ENCODE assay signal across 30 cellular contexts in genomic region chr3:12584091-12584490, GRCh38. TPM values are rescaled to one million over a fixed set of nuclear protein-coding genes. Genes with fewer than 3 reads are reported as not detected.
DNase-seq lines count a peak whose midpoint lies in the region; ATAC-seq, FAIRE-seq and TF ChIP-seq lines count a peak whose summit lies in the region.
"Had no signal": no experiment of that assay in that cellular context is flagged by ENCODE, and none has a peak within 500 bp of the region (broad histone marks: within the 10 kb centered on the region; RNA-seq: fewer than 3 reads in every experiment).

No MANE protein-coding gene starts in this region.

- ATAC-seq in GM12878 (no peak), HG03175 (IDR thresholded peaks at IDR 0.05; ENCODE audit: unreplicated experiment) (no peak)
- ATAC-seq: gastroesophageal sphincter; left ventricle myocardium superior; natural killer cell treated with Interleukin-12 subunit alpha and Interleukin-12 subunit beta and Interleukin-15 and Interleukin-18, amount 100 ng/mL, for 72 hours had no signal

- no peaks in the 10 kb centered on the region for H3K9me3 Mint-ChIP-seq in T-helper 2 cell treated with Interferon-gamma antibody and Interleukin-4, amounts not matched to agents 5 μg/mL and 100 μg/mL, for 36 hours
- H3K9me3 Mint-ChIP-seq in Caco-2 (ENCODE audit: unreplicated experiment) (no peaks in the 10 kb centered on the region), neural crest cell (no peaks in the 10 kb centered on the region)
- H3K9me3 Mint-ChIP-seq: dendritic cell treated with granulocyte-macrophage colony-stimulating factor and Interleukin-4, amounts not matched to agents 40 ng/mL and 50 ng/mL, for 4 days; natural killer cell treated with Interleukin-12 subunit alpha and Interleukin-12 subunit beta and Interleukin-15 and Interleukin-18, amount 100 ng/mL, for 72 hours; stimulated activated naive CD8-positive, alpha-beta T cell treated with anti-CD3 and anti-CD28 coated beads, Interleukin-15, Interleukin-2, amounts not matched to agents 100 ng/mL and 50 ng/mL, for 24 hours; T-cell had no signal

- RAD21 ChIA-PET in GM12878 (lab: Charles Lee; ENCODE audit: unreplicated experiment) = interaction anchor here (0.7 kb wide), 1 partner anchor 64 kb away, joined by 4 read pairs; no protein-coding TSS in a partner anchor

- no peak; the same call in 1 of the 2 replicates for TF ChIP-seq POLR2A in GM12878 (IDR thresholded peaks at IDR 0.05; ENCODE audit: low read depth, low read length)

- intact Hi-C loops in Caco-2 (cut with micrococcal nuclease; ENCODE audit: unreplicated experiment) = no loop called here
- intact Hi-C loops in GM12878 (cut with micrococcal nuclease; ENCODE audit: unreplicated experiment) = no loop called here

- peak overlapping the region; percentile 26 for H3K27ac Mint-ChIP-seq in T-helper 2 cell treated with Interferon-gamma antibody and Interleukin-4, amounts not matched to agents 5 μg/mL and 100 μg/mL, for 36 hours
- H3K27ac Mint-ChIP-seq in Caco-2 (ENCODE audit: unreplicated experiment) = no peak overlapping the region
- H3K27ac Mint-ChIP-seq in neural crest cell (ENCODE audit: unreplicated experiment) = peak overlapping the region; percentile 86
- H3K27ac Mint-ChIP-seq: dendritic cell treated with granulocyte-macrophage colony-stimulating factor and Interleukin-4, amounts not matched to agents 40 ng/mL and 50 ng/mL, for 4 days; natural killer cell treated with Interleukin-12 subunit alpha and Interleukin-12 subunit beta and Interleukin-15 and Interleukin-18, amount 100 ng/mL, for 72 hours had no signal

- no peak overlapping the region for H3K9ac ChIP-seq in GM12878 (ENCODE audit: control insufficient read depth, insufficient read depth, low read length)

- DNase-seq in T-helper 2 cell treated with Interferon-gamma antibody and Interleukin-4, amounts not matched to agents 5 μg/mL and 100 μg/mL, for 36 hours (ENCODE audit: low spot score) = no peak
- DNase-seq in T-helper 2 cell (no peak), Caco-2 (no peak), GM12878 (ENCODE audit: low read depth, low spot score) (no peak), neural crest cell (ENCODE audit: low read depth, low spot score) (no peak), NOMO-1 treated with DMSO at 0.1 percent for 48 hours (lab: John Stamatoyannopoulos, UW; ENCODE audit: unreplicated experiment) (no peak)
- no peak for DNase-seq in activated effector memory CD4-positive, alpha-beta T cell treated with anti-CD3 and anti-CD28 coated beads, Interleukin-2, amount 50 U/mL, for 16 hours
- DNase-seq: 8988T; activated CD4-positive, alpha-beta T cell treated with anti-CD3 and anti-CD28 coated beads for 4 hours; activated effector memory CD4-positive, alpha-beta T cell treated with Interleukin-2 at 50 U/mL for 16 hours; AML-193; GDM1; hippocampal formation; Kasumi-1; left ventricle myocardium superior; NCI-H1092 treated with DMSO at 0.1 percent for 48 hours; NCI-H187 treated with DMSO at 0.1 percent for 48 hours; NCI-H526 treated with DMSO at 0.1 percent for 48 hours; sigmoid colon; T-cell; tibial artery had no signal

- SMC1A ChIA-PET in GM12878 (lab: Charles Lee; ENCODE audit: uncharacterized antibody, unreplicated experiment) = interaction anchor here (1.1 kb wide), 1 partner anchor 13 kb away, joined by 4 read pairs; no protein-coding TSS in a partner anchor

- no peaks in the 10 kb centered on the region for H3K4me1 ChIP-seq in Caco-2
- H3K4me1 ChIP-seq in GM12878 (ENCODE audit: control insufficient read depth, insufficient read depth, low read length) = peaks cover 6% of the 10 kb centered on the region; the same call in 1 of the 2 replicates
- H3K4me1 ChIP-seq: sigmoid colon had no signal

- WGBS in GM12878 (ENCODE audit: insufficient coverage, insufficient replicate concordance, low lambda C conversion rate, missing lambda C conversion rate) = 33% methylated on average over 1 of the region's 1 CpG

- TSS peak; percentile 24 for BruUV-seq in Caco-2 (replicated peaks; lab: Mats Ljungman, UMichigan)
- BruUV-seq in GM12878 (replicated peaks; lab: Mats Ljungman, UMichigan) = no TSS peak

- H3K4me1 Mint-ChIP-seq in T-helper 2 cell treated with Interferon-gamma antibody and Interleukin-4, amounts not matched to agents 5 μg/mL and 100 μg/mL, for 36 hours (ENCODE audit: low read depth) = no peaks in the 10 kb centered on the region
- no peaks in the 10 kb centered on the region for H3K4me1 Mint-ChIP-seq in Caco-2 (ENCODE audit: low read depth, unreplicated experiment)
- peaks cover 31% of the 10 kb centered on the region for H3K4me1 Mint-ChIP-seq in neural crest cell

- H3K4me2 ChIP-seq in GM12878 (ENCODE audit: control insufficient read depth, insufficient read depth) = no peak overlapping the region

- TF ChIP-seq CTCF in Caco-2 (IDR thresholded peaks at IDR 0.05; ENCODE audit: insufficient read depth in 1 of 2, low read depth in 1 of 2, low read length in 1 of 2, severe bottlenecking in 1 of 2, unreplicated experiment in 1 of 2) (no peak), GM12878 (IDR thresholded peaks at IDR 0.05 in 2 of 3, conservative IDR thresholded peaks at IDR 0.05 in 1 of 3; ENCODE audit: control insufficient read depth in 2 of 3, extremely low read depth in 1 of 3, insufficient read depth in 1 of 3, low read depth in 3 of 3, low read length in 3 of 3) (no peak), neural crest cell (conservative IDR thresholded peaks at IDR 0.05) (no peak)

- no peaks in the 10 kb centered on the region for H3K27me3 Mint-ChIP-seq in T-helper 2 cell treated with Interferon-gamma antibody and Interleukin-4, amounts not matched to agents 5 μg/mL and 100 μg/mL, for 36 hours (ENCODE audit: low read depth)
- H3K27me3 Mint-ChIP-seq in Caco-2 (ENCODE audit: insufficient read depth, unreplicated experiment) (no peaks in the 10 kb centered on the region), neural crest cell (ENCODE audit: low read depth) (no peaks in the 10 kb centered on the region)
- H3K27me3 Mint-ChIP-seq: dendritic cell treated with granulocyte-macrophage colony-stimulating factor and Interleukin-4, amounts not matched to agents 40 ng/mL and 50 ng/mL, for 4 days; natural killer cell treated with Interleukin-12 subunit alpha and Interleukin-12 subunit beta and Interleukin-15 and Interleukin-18, amount 100 ng/mL, for 72 hours; stimulated activated naive CD8-positive, alpha-beta T cell treated with anti-CD3 and anti-CD28 coated beads, Interleukin-15, Interleukin-2, amounts not matched to agents 100 ng/mL and 50 ng/mL, for 24 hours; T-cell had no signal

- H3K79me2 ChIP-seq in GM12878 (ENCODE audit: control insufficient read depth, insufficient read depth, low read length) = no peaks in the 10 kb centered on the region

- H2AFZ ChIP-seq in GM12878 (ENCODE audit: control insufficient read depth, low read depth, low read length) = no peak overlapping the region

- TF ChIP-seq EP300 in GM12878 (IDR thresholded peaks at IDR 0.05; ENCODE audit: borderline replicate concordance in 1 of 2, control insufficient read depth in 1 of 2, low read depth in 2 of 2, low read length in 2 of 2) = no peak

- no peak for TF ChIP-seq RAD21 in GM12878 (IDR thresholded peaks at IDR 0.05; ENCODE audit: insufficient read depth, low read depth, low read length)

- no peak overlapping the region for H3K4me3 Mint-ChIP-seq in T-helper 2 cell treated with Interferon-gamma antibody and Interleukin-4, amounts not matched to agents 5 μg/mL and 100 μg/mL, for 36 hours
- H3K4me3 Mint-ChIP-seq in Caco-2 (ENCODE audit: unreplicated experiment) = no peak overlapping the region
- peak overlapping the region; percentile 66 for H3K4me3 Mint-ChIP-seq in neural crest cell
- H3K4me3 Mint-ChIP-seq: dendritic cell treated with granulocyte-macrophage colony-stimulating factor and Interleukin-4, amounts not matched to agents 40 ng/mL and 50 ng/mL, for 4 days; natural killer cell treated with Interleukin-12 subunit alpha and Interleukin-12 subunit beta and Interleukin-15 and Interleukin-18, amount 100 ng/mL, for 72 hours; stimulated activated naive CD8-positive, alpha-beta T cell treated with anti-CD3 and anti-CD28 coated beads, Interleukin-15, Interleukin-2, amounts not matched to agents 100 ng/mL and 50 ng/mL, for 24 hours; T-cell had no signal

- H3K27ac ChIP-seq in GM12878 (ENCODE audit: control insufficient read depth, insufficient read depth) = no peak overlapping the region
- H3K27ac ChIP-seq: gastroesophageal sphincter, sigmoid colon, SJSA1, tibial artery had no signal

- no peaks in the 10 kb centered on the region for H4K20me1 ChIP-seq in GM12878 (ENCODE audit: control insufficient read depth, insufficient read depth)

- POLR2A ChIA-PET in Caco-2 (lab: Charles Lee) = no interaction called here
- POLR2A ChIA-PET in GM12878 (lab: Charles Lee) = interaction anchor here (0.5 to 2.1 kb wide), 5 partner anchors 10 to 274 kb away, joined by 3 to 7 read pairs (median 3); no protein-coding TSS in a partner anchor

- in situ Hi-C loops in GM12878 (cut with MboI) = no loop called here

- H3K36me3 ChIP-seq in Caco-2 (ENCODE audit: control insufficient read depth, insufficient read depth, low read length) (peaks cover 6% of the 10 kb centered on the region), GM12878 (ENCODE audit: control insufficient read depth in 2 of 2, insufficient read depth in 2 of 2, low read length in 1 of 2) (peaks cover 35 to 62% of the 10 kb centered on the region in 2 experiments)

- no peak overlapping the region for H3K4me3 ChIP-seq in Caco-2 (ENCODE audit: low read depth, low read length)
- no peak overlapping the region for H3K4me3 ChIP-seq in GM12878
- H3K4me3 ChIP-seq: gastroesophageal sphincter, sigmoid colon, SJSA1, tibial artery had no signal

- no peak for FAIRE-seq in GM12878 (lab: Jason Lieb, UNC)
- FAIRE-seq: RCC 7860 had no signal

- CTCF ChIA-PET in Caco-2 (lab: Charles Lee) = no interaction called here
- CTCF ChIA-PET in GM12878 (lab: Yijun Ruan, JAX) = interaction anchor here (1.5 to 1.6 kb wide), 2 partner anchors 9 to 10 kb away, joined by 4 to 6 read pairs; no protein-coding TSS in a partner anchor

- no peaks in the 10 kb centered on the region for H3K27me3 ChIP-seq in Caco-2 (replicated peaks; ENCODE audit: control insufficient read depth, insufficient read depth, low read length)
- no peaks in the 10 kb centered on the region for H3K27me3 ChIP-seq in GM12878 (replicated peaks in 1 of 2; ENCODE audit: control insufficient read depth in 2 of 2, insufficient read depth in 2 of 2, low read length in 1 of 2)
- H3K27me3 ChIP-seq: gastroesophageal sphincter, sigmoid colon, SJSA1, tibial artery had no signal

- H3K36me3 Mint-ChIP-seq in T-helper 2 cell treated with Interferon-gamma antibody and Interleukin-4, amounts not matched to agents 5 μg/mL and 100 μg/mL, for 36 hours (ENCODE audit: low read depth) = peaks cover 60% of the 10 kb centered on the region
- H3K36me3 Mint-ChIP-seq in Caco-2 (ENCODE audit: insufficient read depth, unreplicated experiment) (peaks cover 95% of the 10 kb centered on the region), neural crest cell (ENCODE audit: low read depth) (peaks cover 24% of the 10 kb centered on the region)

- H3K9me3 ChIP-seq in Caco-2 = no peaks in the 10 kb centered on the region
- H3K9me3 ChIP-seq in GM12878 (replicated peaks; ENCODE audit: control insufficient read depth, insufficient read depth, low read length) = no peaks in the 10 kb centered on the region
- H3K9me3 ChIP-seq: gastroesophageal sphincter, sigmoid colon, SJSA1, tibial artery had no signal

RNA-seq across cellular contexts. Expression of gene MKRN2, which starts 27.2 kb away (rescaled TPM):
- total RNA-seq in Caco-2 (2022) = 22.4 and 25.2 TPM in 2 replicates
- total RNA-seq in GM12878 (2013; cell fraction: nucleolus; rRNA removed) = 37.7 and 37.9 TPM in 2 replicates
- total RNA-seq in GM12878 (2014; rRNA removed) = 32.5 and 39.1 TPM in 2 replicates
- total RNA-seq in GM12878 (2014; rRNA removed; fragmentation: Illumina TruSeq; extraction: Trizol) = 29.4 and 30.6 TPM in 2 replicates
- total RNA-seq in GM12878 (2021) = 36.2 and 36.5 TPM in 2 replicates
- polyA plus RNA-seq in GM12878 (2011; ENCODE audit: low read depth) = 24.3 TPM
- polyA plus RNA-seq in GM12878 (2011; rRNA removed) = 40.6 and 41.2 TPM in 2 replicates
- 43.4 and 44.3 TPM in 2 replicates for polyA plus RNA-seq in GM12878 (2011; cell fraction: cytosol; rRNA removed)
- polyA plus RNA-seq in GM12878 (2011; cell fraction: nucleus; rRNA removed) = 29.1 and 37.5 TPM in 2 replicates
- 30.5 and 35.4 TPM in 2 replicates for polyA plus RNA-seq in GM12878 (2012)
- 31.6 and 32.0 TPM in 2 replicates for polyA plus RNA-seq in GM12878 (2014; fragmentation: Illumina TruSeq; extraction: Trizol)
- polyA plus RNA-seq in GM12878 (2014; fragmentation: Nextera tagmentation; extraction: Ambion mirVana) = 10 to 100 TPM; 15.4 to 21.8 TPM
- polyA plus RNA-seq in GM12878 (2014; rRNA removed) = 27.9 and 36.3 TPM in 2 replicates
- 10 to 100 TPM; 38.9 to 40.7 TPM for polyA plus RNA-seq in GM12878 (2016; fragmentation: Nextera tagmentation; extraction: Ambion mirVana)
- polyA minus RNA-seq in GM12878 (2011; rRNA and poly(A)+ RNA removed) = 45.4 and 55.8 TPM in 2 replicates
- polyA minus RNA-seq in GM12878 (2011; cell fraction: cytosol; rRNA and poly(A)+ RNA removed) = 12.8 and 13.8 TPM in 2 replicates
- 10.4 and 14.9 TPM in 2 replicates for polyA minus RNA-seq in GM12878 (2011; cell fraction: nucleus; rRNA and poly(A)+ RNA removed)
- total RNA-seq in neural crest cell = 25.8 and 27.2 TPM in 2 replicates

RNA-seq across cellular contexts. Expression of gene MKRN2OS, which starts 38.8 kb away (rescaled TPM):
- total RNA-seq in Caco-2 (2022) (1.6 and 1.7 TPM in 2 replicates), GM12878 (2014; rRNA removed) (not detected in 2 replicates), GM12878 (2014; rRNA removed; fragmentation: Illumina TruSeq; extraction: Trizol) (0.37 and 0.54 TPM in 2 replicates), GM12878 (2021) (not detected in 2 replicates), neural crest cell (not detected in 2 replicates)
- not detected in 2 replicates for total RNA-seq in GM12878 (2013; cell fraction: nucleolus; rRNA removed)
- polyA plus RNA-seq in GM12878 (2011; ENCODE audit: low read depth) = not detected
- polyA plus RNA-seq in GM12878 (2011; rRNA removed) (0.17 and 1.0 TPM in 2 replicates), GM12878 (2014; fragmentation: Illumina TruSeq; extraction: Trizol) (0.43 TPM in 2 replicates), GM12878 (2014; fragmentation: Nextera tagmentation; extraction: Ambion mirVana) (under 1 TPM in 1 of 2 experiments, not detected in 1; 0.20 TPM), GM12878 (2014; rRNA removed) (not detected in 2 replicates), GM12878 (2016; fragmentation: Nextera tagmentation; extraction: Ambion mirVana) (under 1 TPM; 0.30 to 0.37 TPM)
- 0.33 and 0.70 TPM in 2 replicates for polyA plus RNA-seq in GM12878 (2011; cell fraction: cytosol; rRNA removed)
- polyA plus RNA-seq in GM12878 (2011; cell fraction: nucleus; rRNA removed) = 0.40 TPM in 1 of 2 replicates, not detected in the other
- polyA plus RNA-seq in GM12878 (2012) = 0.32 and 0.63 TPM in 2 replicates
- polyA minus RNA-seq in GM12878 (2011; rRNA and poly(A)+ RNA removed) = 0.26 TPM in 1 of 2 replicates, not detected in the other
- not detected in 2 replicates for polyA minus RNA-seq in GM12878 (2011; cell fraction: cytosol; rRNA and poly(A)+ RNA removed)
- polyA minus RNA-seq in GM12878 (2011; cell fraction: nucleus; rRNA and poly(A)+ RNA removed) = 1.2 TPM in 1 of 2 replicates, not detected in the other
- total RNA-seq: H4; left ventricle myocardium superior; mononuclear cell; natural killer cell treated with Interleukin-12 subunit alpha and Interleukin-12 subunit beta and Interleukin-15 and Interleukin-18, amount 100 ng/mL, for 72 hours; sigmoid colon; SJSA1; T-cell had no signal
